In genomic region chr3:129606522-129607390, GRCh38 we compare ENCODE assay signal across 9 cellular contexts. TPM values are rescaled to one million over a fixed set of nuclear protein-coding genes. Genes with fewer than 3 reads are reported as not detected.
DNase-seq lines count a peak whose midpoint lies in the region; ATAC-seq, FAIRE-seq and TF ChIP-seq lines count a peak whose summit lies in the region.
"Had no signal": no experiment of that assay in that cellular context is flagged by ENCODE, and none has a peak within 500 bp of the region (broad histone marks: within the 10 kb centered on the region; RNA-seq: fewer than 3 reads in every experiment).

Gene PLXND1 (minus strand): TSS chr3:129606676. CDS start chr3:129606639, 37 bp downstream.

- H3K27me3 Mint-ChIP-seq in activated T-helper 17 cell treated with anti-CD3 and anti-CD28 coated beads, Interleukin-2, amount 50 U/mL, for 72 hours: peaks cover 3% of the 10 kb centered on the region

- peak within 1 kb of the TSS; percentile 88 for H3K4me3 Mint-ChIP-seq in activated T-helper 17 cell treated with anti-CD3 and anti-CD28 coated beads, Interleukin-2, amount 50 U/mL, for 72 hours

- peaks cover 9% of the 10 kb centered on the region for H3K4me1 ChIP-seq in mucosa of stomach (ENCODE audit: control insufficient read depth, insufficient read depth, low read length)

- TF ChIP-seq CTCF in 22Rv1 (IDR thresholded peaks at IDR 0.05): no peak

- peak; percentile 14 for FAIRE-seq in GM12892 (lab: Jason Lieb, UNC)
- FAIRE-seq: GM18507 had no signal

- no peaks in the 10 kb centered on the region for H3K9me3 ChIP-seq in mucosa of stomach (ENCODE audit: control insufficient read depth, low read length)

- peak within 1 kb of the TSS; percentile 62 for H3K27ac Mint-ChIP-seq in activated T-helper 17 cell treated with anti-CD3 and anti-CD28 coated beads, Interleukin-2, amount 50 U/mL, for 72 hours

- DNase-seq in GM12892 (ENCODE audit: insufficient read length) (peak; percentile 73), NCI-H510A (lab: John Stamatoyannopoulos, UW) (peak; percentile 83), fibroblast of gingiva (ENCODE audit: low read depth) (peak; percentile 84)

- H3K4me1 Mint-ChIP-seq in activated T-helper 17 cell treated with anti-CD3 and anti-CD28 coated beads, Interleukin-2, amount 50 U/mL, for 72 hours: peaks cover 14% of the 10 kb centered on the region

- no peaks in the 10 kb centered on the region for H3K36me3 ChIP-seq in mucosa of stomach (ENCODE audit: control insufficient read depth, insufficient read depth, low read length)

- ATAC-seq in activated T-helper 17 cell treated with anti-CD3 and anti-CD28 coated beads, Interleukin-2, amount 50 U/mL, for 72 hours (replicated peaks): peak; percentile 57
- no peak for ATAC-seq in HG03565 (IDR thresholded peaks at IDR 0.05; ENCODE audit: unreplicated experiment)

- no peak within 1 kb of the TSS for H3K4me3 ChIP-seq in mucosa of stomach (ENCODE audit: low read length)

- H3K27me3 ChIP-seq in mucosa of stomach (ENCODE audit: control insufficient read depth, insufficient read depth, low read length): peaks cover 29% of the 10 kb centered on the region

- no peak for TF ChIP-seq POLR2A in GM12892 (IDR thresholded peaks at IDR 0.05; ENCODE audit: low read depth, low read length)

- no peaks in the 10 kb centered on the region for H3K36me3 Mint-ChIP-seq in activated T-helper 17 cell treated with anti-CD3 and anti-CD28 coated beads, Interleukin-2, amount 50 U/mL, for 72 hours (ENCODE audit: low read depth)

- H3K9me3 Mint-ChIP-seq in activated T-helper 17 cell treated with anti-CD3 and anti-CD28 coated beads, Interleukin-2, amount 50 U/mL, for 72 hours: no peaks in the 10 kb centered on the region

- H3K9ac ChIP-seq in mucosa of stomach (ENCODE audit: low read length): peak within 1 kb of the TSS; percentile 75

- H3K27ac ChIP-seq in 22Rv1: peak within 1 kb of the TSS; percentile 56
- peak within 1 kb of the TSS; percentile 88 for H3K27ac ChIP-seq in temporal lobe (ENCODE audit: low read depth, low read length)

RNA-seq across cellular contexts. Expression of gene PLXND1, which starts in this region (rescaled TPM):
- 0.38 TPM for polyA plus RNA-seq in GM12892 (2012; ENCODE audit: missing spikeins)
- total RNA-seq in activated T-helper 17 cell treated with anti-CD3 and anti-CD28 coated beads, Interleukin-2, amount 50 U/mL, for 72 hours: 1 to 10 TPM; 6.2 to 7.4 TPM
- 24.1 TPM for total RNA-seq in temporal lobe
